ENCODE assay signal across 1 cellular context in the genomic region with DNA sequence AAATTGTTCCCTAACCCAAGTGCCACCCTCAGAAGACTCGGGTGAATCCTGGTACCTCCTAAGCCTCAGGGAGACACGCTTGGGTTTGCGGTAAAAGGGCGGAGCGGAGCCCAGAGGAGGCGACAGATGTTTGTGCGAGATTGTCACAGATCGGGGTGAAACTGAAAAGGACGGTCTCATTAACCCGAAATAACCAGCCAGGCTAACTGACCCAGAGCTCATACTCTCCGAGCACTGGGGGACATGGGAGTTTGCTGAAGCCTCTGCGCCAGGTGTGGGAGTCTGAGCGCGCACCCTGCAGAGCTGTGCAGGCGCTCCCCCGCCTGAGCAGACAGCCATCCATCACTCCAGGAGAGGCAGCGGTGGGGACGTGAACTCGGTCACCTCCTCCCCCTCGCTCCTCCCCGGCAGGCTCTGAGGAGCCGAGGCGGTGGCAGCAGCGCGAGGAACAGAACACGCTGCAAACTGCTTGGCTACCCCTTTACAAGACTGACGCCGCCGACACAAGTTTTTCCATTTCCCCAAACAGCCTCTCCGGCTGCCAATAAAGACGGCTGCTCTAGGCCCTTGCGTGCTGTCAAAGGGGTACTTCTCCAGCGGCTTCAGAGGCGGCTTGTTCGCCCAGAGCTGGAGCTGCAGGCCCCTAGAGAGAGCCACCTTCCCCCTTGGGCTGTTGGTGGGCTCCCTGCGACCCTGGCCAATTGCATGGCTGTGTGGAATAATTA.
TF ChIP-seq lines count a peak whose summit lies in the region.

No MANE protein-coding gene starts in this region.

TF ChIP-seq in GM12878, 131 proteins besides CTCF, POLR2A, EP300 and RAD21 (continued from another document):
- TF ChIP-seq TCF12 (IDR thresholded peaks at IDR 0.05; ENCODE audit: low read depth, low read length) (0 out of 2 replicates have a peak, but pooled peaks have one; percentile 23), JUND (IDR thresholded peaks at IDR 0.05; ENCODE audit: low read depth, low read length) (no peak), KDM1A (IDR thresholded peaks at IDR 0.05; ENCODE audit: borderline replicate concordance) (no peak), IKZF2 (IDR thresholded peaks at IDR 0.05) (peak; percentile 49 to 53; a peak in 2 of 4 replicates), ATF7 (IDR thresholded peaks at IDR 0.05; ENCODE audit: low read depth) (peak; percentile 40; the same call in 1 of the 2 replicates), TCF7 (IDR thresholded peaks at IDR 0.05; ENCODE audit: borderline replicate concordance) (no peak), STAT1 (conservative IDR thresholded peaks at IDR 0.05) (no peak), CBX3 (IDR thresholded peaks at IDR 0.05; ENCODE audit: borderline replicate concordance, low read depth) (no peak), LARP7 (IDR thresholded peaks at IDR 0.05) (no peak), SMAD1 (IDR thresholded peaks at IDR 0.05; ENCODE audit: low read depth, partially characterized antibody) (no peak), EED (IDR thresholded peaks at IDR 0.05; ENCODE audit: low read depth) (no peak), BCL11A (IDR thresholded peaks at IDR 0.05; ENCODE audit: low read depth, low read length) (peak; percentile 31; the same call in 1 of the 2 replicates), NBN (IDR thresholded peaks at IDR 0.05) (peak; percentile 70), ASH2L (IDR thresholded peaks at IDR 0.05; ENCODE audit: borderline replicate concordance, low read depth) (no peak), TBL1XR1 (IDR thresholded peaks at IDR 0.05; ENCODE audit: low read depth, low read length) (no peak), HDGF (IDR thresholded peaks at IDR 0.05) (no peak), SREBF1 (IDR thresholded peaks at IDR 0.05; ENCODE audit: low read length) (no peak), POU2F2 (IDR thresholded peaks at IDR 0.05; ENCODE audit: borderline replicate concordance, low read depth, low read length) (no peak), ETV6 (conservative IDR thresholded peaks at IDR 0.05 in 1 of 2, IDR thresholded peaks at IDR 0.05 in 1 of 2; ENCODE audit: borderline replicate concordance in 1 of 2, low read depth in 1 of 2) (no peak)
- TF ChIP-seq, protein P1, sequence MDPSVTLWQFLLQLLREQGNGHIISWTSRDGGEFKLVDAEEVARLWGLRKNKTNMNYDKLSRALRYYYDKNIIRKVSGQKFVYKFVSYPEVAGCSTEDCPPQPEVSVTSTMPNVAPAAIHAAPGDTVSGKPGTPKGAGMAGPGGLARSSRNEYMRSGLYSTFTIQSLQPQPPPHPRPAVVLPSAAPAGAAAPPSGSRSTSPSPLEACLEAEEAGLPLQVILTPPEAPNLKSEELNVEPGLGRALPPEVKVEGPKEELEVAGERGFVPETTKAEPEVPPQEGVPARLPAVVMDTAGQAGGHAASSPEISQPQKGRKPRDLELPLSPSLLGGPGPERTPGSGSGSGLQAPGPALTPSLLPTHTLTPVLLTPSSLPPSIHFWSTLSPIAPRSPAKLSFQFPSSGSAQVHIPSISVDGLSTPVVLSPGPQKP (IDR thresholded peaks at IDR 0.05; ENCODE audit: low read depth, low read length): no peak
- TF ChIP-seq, protein P2, sequence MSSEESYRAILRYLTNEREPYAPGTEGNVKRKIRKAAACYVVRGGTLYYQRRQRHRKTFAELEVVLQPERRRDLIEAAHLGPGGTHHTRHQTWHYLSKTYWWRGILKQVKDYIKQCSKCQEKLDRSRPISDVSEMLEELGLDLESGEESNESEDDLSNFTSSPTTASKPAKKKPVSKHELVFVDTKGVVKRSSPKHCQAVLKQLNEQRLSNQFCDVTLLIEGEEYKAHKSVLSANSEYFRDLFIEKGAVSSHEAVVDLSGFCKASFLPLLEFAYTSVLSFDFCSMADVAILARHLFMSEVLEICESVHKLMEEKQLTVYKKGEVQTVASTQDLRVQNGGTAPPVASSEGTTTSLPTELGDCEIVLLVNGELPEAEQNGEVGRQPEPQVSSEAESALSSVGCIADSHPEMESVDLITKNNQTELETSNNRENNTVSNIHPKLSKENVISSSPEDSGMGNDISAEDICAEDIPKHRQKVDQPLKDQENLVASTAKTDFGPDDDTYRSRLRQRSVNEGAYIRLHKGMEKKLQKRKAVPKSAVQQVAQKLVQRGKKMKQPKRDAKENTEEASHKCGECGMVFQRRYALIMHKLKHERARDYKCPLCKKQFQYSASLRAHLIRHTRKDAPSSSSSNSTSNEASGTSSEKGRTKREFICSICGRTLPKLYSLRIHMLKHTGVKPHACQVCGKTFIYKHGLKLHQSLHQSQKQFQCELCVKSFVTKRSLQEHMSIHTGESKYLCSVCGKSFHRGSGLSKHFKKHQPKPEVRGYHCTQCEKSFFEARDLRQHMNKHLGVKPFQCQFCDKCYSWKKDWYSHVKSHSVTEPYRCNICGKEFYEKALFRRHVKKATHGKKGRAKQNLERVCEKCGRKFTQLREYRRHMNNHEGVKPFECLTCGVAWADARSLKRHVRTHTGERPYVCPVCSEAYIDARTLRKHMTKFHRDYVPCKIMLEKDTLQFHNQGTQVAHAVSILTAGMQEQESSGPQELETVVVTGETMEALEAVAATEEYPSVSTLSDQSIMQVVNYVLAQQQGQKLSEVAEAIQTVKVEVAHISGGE (CRISPR knock-in tag; IDR thresholded peaks at IDR 0.05): no peak
